ENCODE assay signal across 8 cellular contexts in the genomic region with DNA sequence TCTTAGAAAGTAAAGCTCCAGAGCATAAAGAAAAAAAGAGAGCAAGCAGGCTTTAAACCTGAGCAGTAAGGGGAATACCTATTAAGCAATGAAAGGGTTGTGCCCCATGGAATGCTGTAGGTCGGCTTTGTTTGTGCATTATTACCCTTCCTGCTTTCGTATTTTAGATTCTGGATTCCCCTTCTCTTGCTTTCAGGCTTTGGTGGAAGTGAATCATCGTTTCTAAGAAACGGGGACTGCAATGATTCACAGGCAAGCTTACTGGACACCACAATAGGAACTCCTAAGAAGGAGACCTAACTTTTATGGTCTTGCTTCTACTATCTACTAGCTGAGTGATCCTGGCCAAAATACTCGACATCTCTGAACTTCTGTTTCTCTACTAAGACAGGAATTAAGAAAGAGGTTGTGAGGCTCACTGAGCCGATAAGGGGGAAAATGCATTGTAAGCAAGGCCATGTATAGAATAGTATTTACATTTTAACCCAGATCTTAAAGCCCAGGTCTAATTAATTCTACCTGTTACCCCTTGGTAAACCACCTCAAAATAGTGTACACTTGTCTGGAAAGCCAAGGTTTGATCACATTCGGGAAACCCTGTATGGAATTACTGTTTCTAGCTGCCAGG. TPM values are rescaled to one million over a fixed set of nuclear protein-coding genes. Genes with fewer than 3 reads are reported as not detected.
DNase-seq lines count a peak whose midpoint lies in the region; ATAC-seq, FAIRE-seq and TF ChIP-seq lines count a peak whose summit lies in the region.

No MANE protein-coding gene starts in this region.

- dilution Hi-C loops in keratinocyte (cut with MboI; ENCODE audit: extremely low pct_ligation_motif_present, low sequenced_read_pairs) = no loop called here

- peak overlapping the region in 2 of 3 experiments; percentile 75 to 87 for H3K4me3 ChIP-seq in keratinocyte (ENCODE audit: control insufficient read depth in 2 of 3, extremely low read depth in 1 of 3, insufficient read depth in 2 of 3, low read depth in 1 of 3, low read length in 3 of 3)

- H3K27me3 Mint-ChIP-seq in activated T-helper 2 cell treated with anti-CD3 and anti-CD28 coated beads, Interferon-gamma antibody, Interleukin-2, Interleukin-4, amounts not matched to agents 10 μg/mL and 5 μg/mL and 100 μg/mL, durations not matched to agents 14 hours and 24 hours and 36 hours (ENCODE audit: low read depth) = no peaks in the 10 kb centered on the region

- intact Hi-C loops in activated T-helper 2 cell treated with anti-CD3 and anti-CD28 coated beads, Interferon-gamma antibody, Interleukin-2, Interleukin-4, amounts not matched to agents 10 μg/mL and 5 μg/mL and 100 μg/mL, durations not matched to agents 14 hours and 24 hours and 36 hours (cut with micrococcal nuclease) = loop anchor here (1.0 to 10.0 kb wide), 13 partner anchors 21 to 584 kb away; a partner anchor contains a TSS

- H3K36me3 ChIP-seq in keratinocyte (ENCODE audit: control insufficient read depth in 2 of 2, extremely low read depth in 1 of 2, insufficient read depth in 2 of 2, low read length in 2 of 2) = peaks cover 0 to 4% of the 10 kb centered on the region in 2 experiments

- peak overlapping the region; percentile 91 for H3K9ac ChIP-seq in keratinocyte (ENCODE audit: control insufficient read depth, extremely low read depth, insufficient read depth, low read length)

- peak overlapping the region; percentile 97 for H3K27ac ChIP-seq in keratinocyte (ENCODE audit: control insufficient read depth, insufficient read depth, low read length)

- H3K36me3 Mint-ChIP-seq in activated T-helper 2 cell treated with anti-CD3 and anti-CD28 coated beads, Interferon-gamma antibody, Interleukin-2, Interleukin-4, amounts not matched to agents 10 μg/mL and 5 μg/mL and 100 μg/mL, durations not matched to agents 14 hours and 24 hours and 36 hours (ENCODE audit: low read depth) = peaks cover 14% of the 10 kb centered on the region

- no peaks in the 10 kb centered on the region for H3K9me3 Mint-ChIP-seq in activated T-helper 2 cell treated with anti-CD3 and anti-CD28 coated beads, Interferon-gamma antibody, Interleukin-2, Interleukin-4, amounts not matched to agents 10 μg/mL and 5 μg/mL and 100 μg/mL, durations not matched to agents 14 hours and 24 hours and 36 hours

- in situ Hi-C loops in Caki2 (cut with HindIII; ENCODE audit: low pct_unique_long_range_greater_than_20kb, low sequenced_read_pairs) = no loop called here

- no peaks in the 10 kb centered on the region for H4K20me1 ChIP-seq in keratinocyte (ENCODE audit: control insufficient read depth, extremely low read depth, insufficient read depth, low read length)

- peaks cover 32% of the 10 kb centered on the region for H3K79me2 ChIP-seq in keratinocyte (ENCODE audit: control insufficient read depth, insufficient read depth, low read length)

- no peaks in the 10 kb centered on the region for H3K27me3 ChIP-seq in keratinocyte (ENCODE audit: control insufficient read depth, extremely low read depth, insufficient read depth, low read length)

- peak overlapping the region; percentile 8 for H2AFZ ChIP-seq in keratinocyte (ENCODE audit: control insufficient read depth, low read length)

- peaks cover 48% of the 10 kb centered on the region for H3K4me1 Mint-ChIP-seq in activated T-helper 2 cell treated with anti-CD3 and anti-CD28 coated beads, Interferon-gamma antibody, Interleukin-2, Interleukin-4, amounts not matched to agents 10 μg/mL and 5 μg/mL and 100 μg/mL, durations not matched to agents 14 hours and 24 hours and 36 hours (ENCODE audit: low read depth)

- FAIRE-seq in keratinocyte (lab: Jason Lieb, UNC) = peak; percentile 93

- peak; percentile 25 for ATAC-seq in GM19467 (IDR thresholded peaks at IDR 0.05; ENCODE audit: unreplicated experiment)

- peaks cover 44% of the 10 kb centered on the region for H3K4me1 ChIP-seq in keratinocyte (ENCODE audit: control insufficient read depth, extremely low read depth, insufficient read depth, low read length)

- peak overlapping the region; percentile 86 for H3K4me2 ChIP-seq in keratinocyte (ENCODE audit: control insufficient read depth, extremely low read depth, insufficient read depth, low read depth, low read length)

- H3K9me3 ChIP-seq in keratinocyte (ENCODE audit: control insufficient read depth, low read depth, low read length) = no peaks in the 10 kb centered on the region

- no peak for TF ChIP-seq CTCF in keratinocyte (optimal IDR thresholded peaks at IDR 0.05 in 1 of 3, IDR thresholded peaks at IDR 0.05 in 1 of 3, conservative IDR thresholded peaks at IDR 0.05 in 1 of 3; ENCODE audit: extremely low read depth in 1 of 3, insufficient read depth in 2 of 3, low read length in 3 of 3)

- DNase-seq in Caki2 (ENCODE audit: low read depth) = peak; percentile 92
- peak; percentile 89 for DNase-seq in HT-29 (ENCODE audit: low spot score)
- peak; percentile 17 for DNase-seq in activated T-helper 2 cell treated with anti-CD3 and anti-CD28 coated beads, Interferon-gamma antibody, Interleukin-2, Interleukin-4, amounts not matched to agents 10 μg/mL and 5 μg/mL and 100 μg/mL, durations not matched to agents 14 hours and 24 hours and 36 hours (ENCODE audit: low spot score)
- DNase-seq in keratinocyte (ENCODE audit: low read depth, low spot score) = peak; percentile 96
- DNase-seq in NCI-H128 (lab: John Stamatoyannopoulos, UW; ENCODE audit: unreplicated experiment) = no peak
- no peak for DNase-seq in COLO668 (lab: John Stamatoyannopoulos, UW; ENCODE audit: unreplicated experiment)
- DNase-seq in NCI-H748 (lab: John Stamatoyannopoulos, UW; ENCODE audit: unreplicated experiment) = no peak

- no peaks in the 10 kb centered on the region for H3K9me1 ChIP-seq in keratinocyte (ENCODE audit: control insufficient read depth, extremely low read depth, insufficient read depth, low read length)

- H3K4me3 Mint-ChIP-seq in activated T-helper 2 cell treated with anti-CD3 and anti-CD28 coated beads, Interferon-gamma antibody, Interleukin-2, Interleukin-4, amounts not matched to agents 10 μg/mL and 5 μg/mL and 100 μg/mL, durations not matched to agents 14 hours and 24 hours and 36 hours (ENCODE audit: low read depth) = peak overlapping the region; percentile 91

- H3K27ac Mint-ChIP-seq in activated T-helper 2 cell treated with anti-CD3 and anti-CD28 coated beads, Interferon-gamma antibody, Interleukin-2, Interleukin-4, amounts not matched to agents 10 μg/mL and 5 μg/mL and 100 μg/mL, durations not matched to agents 14 hours and 24 hours and 36 hours = peak overlapping the region; percentile 96

RNA-seq across cellular contexts. Expression of a gene that starts 1.2 kb away (rescaled TPM):
- total RNA-seq in Caki2 (2014; rRNA removed; shearing (Covaris generic); ENCODE audit: low replicate concordance) = 19.6 and 23.5 TPM in 2 replicates
- total RNA-seq in HT-29 (2014; rRNA removed; shearing (Covaris generic)) = 20.2 and 22.3 TPM in 2 replicates
- total RNA-seq in activated T-helper 2 cell treated with anti-CD3 and anti-CD28 coated beads, Interferon-gamma antibody, Interleukin-2, Interleukin-4, amounts not matched to agents 10 μg/mL and 5 μg/mL and 100 μg/mL, durations not matched to agents 14 hours and 24 hours and 36 hours = 58.9 and 59.6 TPM in 2 replicates
- 12.5 to 33.6 TPM (median 28.1 TPM) in 3 replicates for polyA plus RNA-seq in keratinocyte
- polyA plus RNA-seq in keratinocyte (2011; ENCODE audit: low read depth) = 17.1 TPM
- 12.6 and 27.3 TPM in 2 replicates for polyA plus RNA-seq in keratinocyte (2011; cell fraction: cytosol; rRNA removed)
- 5.8 and 7.8 TPM in 2 replicates for polyA plus RNA-seq in keratinocyte (2011; cell fraction: nucleus; rRNA removed)
- 12.8 and 34.0 TPM in 2 replicates for polyA plus RNA-seq in keratinocyte (2012; ENCODE audit: low replicate concordance)
- polyA minus RNA-seq in keratinocyte = 9.7 to 50.9 TPM (median 15.1 TPM) in 3 replicates
- 32.8 TPM for polyA minus RNA-seq in keratinocyte (2011; cell fraction: cytosol; rRNA and poly(A)+ RNA removed)
- polyA minus RNA-seq in keratinocyte (2011; cell fraction: nucleus; rRNA and poly(A)+ RNA removed) = 7.7 and 14.3 TPM in 2 replicates

Comparison
In these comparisons a context has a peak if more than half of its experiments do, and no peak if none do; other contexts are left out.
1. DNase-seq: peak in Caki2 (single experiment), HT-29 (single experiment), activated T-helper 2 cell treated with anti-CD3 and anti-CD28 coated beads, Interferon-gamma antibody, Interleukin-2, Interleukin-4, amounts not matched to agents 10 μg/mL and 5 μg/mL and 100 μg/mL, durations not matched to agents 14 hours and 24 hours and 36 hours (single experiment) and keratinocyte (single experiment); none in NCI-H128 (single experiment), COLO668 (single experiment) and NCI-H748 (single experiment).